In genomic region chr5:157510682-157511081, GRCh38 we compare ENCODE assay signal across 1 cellular context.
TF ChIP-seq lines count a peak whose summit lies in the region.

No MANE protein-coding gene starts in this region.

TF ChIP-seq in IMR-90, 13 proteins besides CTCF, POLR2A, EP300 and RAD21:
- TF ChIP-seq MAFK (IDR thresholded peaks at IDR 0.05; ENCODE audit: low read depth, low read length) (0 out of 2 replicates have a peak, but pooled peaks have one; percentile 6), BHLHE40 (IDR thresholded peaks at IDR 0.05; ENCODE audit: low read depth, low read length) (no peak)
